In genomic region chr21:33268392-33268735, GRCh38 we compare ENCODE assay signal across 11 cellular contexts. TPM values are rescaled to one million over a fixed set of nuclear protein-coding genes. Genes with fewer than 3 reads are reported as not detected.
DNase-seq lines count a peak whose midpoint lies in the region; ATAC-seq, FAIRE-seq and TF ChIP-seq lines count a peak whose summit lies in the region.
"Had no signal": no experiment of that assay in that cellular context is flagged by ENCODE, and none has a peak within 500 bp of the region (broad histone marks: within the 10 kb centered on the region; RNA-seq: fewer than 3 reads in every experiment).

No MANE protein-coding gene starts in this region.

- 0 out of 2 replicates have a peak, but pooled peaks have one; percentile 3 for TF ChIP-seq POLR2A in GM12892 (IDR thresholded peaks at IDR 0.05; ENCODE audit: low read depth, low read length)

- H3K27ac ChIP-seq in MM.1S (ENCODE audit: low read length) = peak overlapping the region; percentile 56
- H3K27ac ChIP-seq in left ventricle myocardium inferior (replicated peaks) = no peak overlapping the region
- no peak overlapping the region for H3K27ac ChIP-seq in GM23338 (ENCODE audit: low read depth)
- H3K27ac ChIP-seq: brain microvascular endothelial cell, SJSA1 had no signal

- H3K27ac Mint-ChIP-seq in naive B cell (peak overlapping the region; percentile 9 to 100 (median 96)), GM23338 (no peak overlapping the region)

- no peak for FAIRE-seq in GM12892 (lab: Jason Lieb, UNC)
- FAIRE-seq: K562 had no signal

- H3K36me3 Mint-ChIP-seq in naive B cell = peaks cover 0 to 8% of the 10 kb centered on the region in 2 donors
- H3K36me3 Mint-ChIP-seq in GM23338 (ENCODE audit: low read depth) = no peaks in the 10 kb centered on the region; the same call in 2 of the 3 replicates

- TF ChIP-seq CTCF in MM.1S (IDR thresholded peaks at IDR 0.05; ENCODE audit: low read length) (no peak), left ventricle myocardium inferior (IDR thresholded peaks at IDR 0.05; ENCODE audit: borderline replicate concordance) (no peak), GM23338 (conservative IDR thresholded peaks at IDR 0.05; ENCODE audit: low read depth in 2 of 2) (no peak)

- H3K27me3 Mint-ChIP-seq in naive B cell (no peaks in the 10 kb centered on the region), GM23338 (ENCODE audit: insufficient read depth, low read depth, poor library complexity) (peaks cover 19% of the 10 kb centered on the region)

- no peaks in the 10 kb centered on the region for H3K36me3 ChIP-seq in MM.1S (replicated peaks; ENCODE audit: insufficient read depth, low read length)
- H3K36me3 ChIP-seq in left ventricle myocardium inferior = peaks cover 26% of the 10 kb centered on the region
- H3K36me3 ChIP-seq in GM23338 (ENCODE audit: insufficient read depth) = no peaks in the 10 kb centered on the region

- H3K4me1 ChIP-seq in MM.1S (ENCODE audit: low read length) = peaks cover 35% of the 10 kb centered on the region
- peaks cover 31% of the 10 kb centered on the region for H3K4me1 ChIP-seq in left ventricle myocardium inferior
- peaks cover 24% of the 10 kb centered on the region for H3K4me1 ChIP-seq in GM23338 (ENCODE audit: insufficient read depth)

- H3K9ac ChIP-seq in MM.1S (ENCODE audit: low read length) = no peak overlapping the region; the same call in 1 of the 2 replicates

- H4K20me1 ChIP-seq in MM.1S (ENCODE audit: insufficient read depth, low read length) = no peaks in the 10 kb centered on the region
- no peaks in the 10 kb centered on the region; the same call in 1 of the 2 replicates for H4K20me1 ChIP-seq in GM23338 (replicated peaks; ENCODE audit: insufficient read depth)

- H3K4me3 ChIP-seq in MM.1S (ENCODE audit: low read length) (peak overlapping the region; percentile 8; the same call in 1 of the 2 replicates), left ventricle myocardium inferior (no peak overlapping the region), GM23338 (no peak overlapping the region)
- H3K4me3 ChIP-seq: K562, SJSA1 had no signal

- H3K27me3 ChIP-seq in MM.1S (replicated peaks; ENCODE audit: insufficient read depth, low read length) (no peaks in the 10 kb centered on the region), left ventricle myocardium inferior (ENCODE audit: low read depth) (no peaks in the 10 kb centered on the region), GM23338 (ENCODE audit: insufficient read depth) (no peaks in the 10 kb centered on the region)
- H3K27me3 ChIP-seq: brain microvascular endothelial cell, SJSA1 had no signal

- H2AFZ ChIP-seq in MM.1S (ENCODE audit: low read length) = no peak overlapping the region
- no peak overlapping the region for H2AFZ ChIP-seq in GM23338

- H3K79me2 ChIP-seq in MM.1S (ENCODE audit: low read length) (peaks cover 36% of the 10 kb centered on the region), GM23338 (replicated peaks; ENCODE audit: insufficient read depth) (no peaks in the 10 kb centered on the region)

- intact Hi-C loops in left ventricle myocardium inferior (cut with micrococcal nuclease) = no loop called here

- H3K4me2 ChIP-seq in MM.1S (ENCODE audit: low read depth, low read length) = peak overlapping the region; percentile 85
- H3K4me2 ChIP-seq in GM23338 = no peak overlapping the region

- H3K4me3 Mint-ChIP-seq in naive B cell (peak overlapping the region; percentile 78 to 99 (median 96)), GM23338 (no peak overlapping the region)

- H3K4me1 Mint-ChIP-seq in naive B cell (peaks cover 48 to 56% (median 50%) of the 10 kb centered on the region in 3 donors), GM23338 (peaks cover 24% of the 10 kb centered on the region)

- ATAC-seq in GM21619 (IDR thresholded peaks at IDR 0.05; ENCODE audit: unreplicated experiment) = peak; percentile 10
- ATAC-seq in naive B cell (ENCODE audit: low read depth in 2 of 2) = no peak
- ATAC-seq in GM23338 = no peak
- ATAC-seq: K562 had no signal

- no peak for DNase-seq in GM12892 (ENCODE audit: insufficient read length)
- no peak for DNase-seq in MM.1S
- no peak for DNase-seq in naive B cell
- no peak for DNase-seq in superior temporal gyrus (ENCODE audit: extremely low spot score)
- no peak for DNase-seq in left ventricle myocardium inferior
- no peak for DNase-seq in midbrain (lab: John Stamatoyannopoulos, UW)
- DNase-seq in GM23338 (ENCODE audit: low spot score) = no peak
- DNase-seq: brain microvascular endothelial cell had no signal

- H3K9me2 ChIP-seq in MM.1S (replicated peaks; ENCODE audit: insufficient read depth, low read length) = no peaks in the 10 kb centered on the region
- H3K9me2 ChIP-seq in GM23338 (ENCODE audit: insufficient read depth) = no peaks in the 10 kb centered on the region

- no peaks in the 10 kb centered on the region for H3K9me3 ChIP-seq in MM.1S (replicated peaks; ENCODE audit: insufficient read depth, low read length)
- no peaks in the 10 kb centered on the region for H3K9me3 ChIP-seq in left ventricle myocardium inferior (replicated peaks)
- H3K9me3 ChIP-seq: SJSA1 had no signal

- H3K9me3 Mint-ChIP-seq in naive B cell = no peaks in the 10 kb centered on the region
- no peaks in the 10 kb centered on the region for H3K9me3 Mint-ChIP-seq in GM23338

- peaks cover 43% of the 10 kb centered on the region for H3F3A ChIP-seq in MM.1S (ENCODE audit: insufficient read depth, low read length)
- 0 out of 2 replicates have a peak, but pooled peaks cover 9% of the 10 kb centered on the region for H3F3A ChIP-seq in GM23338 (replicated peaks; ENCODE audit: low read depth)

TF ChIP-seq in GM23338, 12 proteins besides CTCF, POLR2A, EP300 and RAD21:
- TF ChIP-seq CREB1 (CRISPR knock-in tag; IDR thresholded peaks at IDR 0.05; ENCODE audit: low read depth) = no peak
- TF ChIP-seq POLR2AphosphoS5 (IDR thresholded peaks at IDR 0.05; ENCODE audit: low read depth) = no peak
- TF ChIP-seq REST (IDR thresholded peaks at IDR 0.05; ENCODE audit: unreplicated experiment) = no peak
- TF ChIP-seq ZNF331 (CRISPR knock-in tag; IDR thresholded peaks at IDR 0.05; ENCODE audit: low read depth) = no peak
- no peak for TF ChIP-seq ZNF114 (CRISPR knock-in tag; IDR thresholded peaks at IDR 0.05)
- TF ChIP-seq EZH2phosphoT487 (IDR thresholded peaks at IDR 0.05; ENCODE audit: unreplicated experiment) = no peak

RNA-seq across cellular contexts. Expression of gene IL10RB, which starts 2.2 kb away (rescaled TPM):
- 31.1 TPM for polyA plus RNA-seq in GM12892 (2012; ENCODE audit: missing spikeins)
- 10 to 100 TPM; 56.9 to 83.1 (median 71.0) TPM for polyA plus RNA-seq in naive B cell (ENCODE audit: low read depth in 6 of 6)
- 6.8 TPM for total RNA-seq in left ventricle myocardium inferior
- total RNA-seq in GM23338 (2014; rRNA removed; shearing (Covaris generic)) = 2.1 and 2.5 TPM in 2 replicates
- polyA plus RNA-seq in GM23338 (2016; fragmentation: Nextera tagmentation; extraction: Ambion mirVana) = 2.2 and 2.4 TPM in 2 replicates

RNA-seq across cellular contexts. Expression of gene IFNAR2, which starts 38.6 kb away (rescaled TPM):
- polyA plus RNA-seq in GM12892 (2012; ENCODE audit: missing spikeins) = 50.3 TPM
- 10 to 100 TPM; 41.4 to 61.7 (median 50.8) TPM for polyA plus RNA-seq in naive B cell (ENCODE audit: low read depth in 6 of 6)
- total RNA-seq in left ventricle myocardium inferior = 9.0 TPM
- 11.1 and 18.2 TPM in 2 replicates for total RNA-seq in GM23338 (2014; rRNA removed; shearing (Covaris generic))
- 14.5 and 16.8 TPM in 2 replicates for polyA plus RNA-seq in GM23338 (2016; fragmentation: Nextera tagmentation; extraction: Ambion mirVana)

RNA-seq across cellular contexts. Expression of gene IFNAR1, which starts 56.4 kb away (rescaled TPM):
- 11.6 TPM for polyA plus RNA-seq in GM12892 (2012; ENCODE audit: missing spikeins)
- 100 to 1,000 TPM in 5 of 6 donors, 10 to 100 TPM in 1; 99.7 to 142 (median 126) TPM for polyA plus RNA-seq in naive B cell (ENCODE audit: low read depth in 6 of 6)
- total RNA-seq in left ventricle myocardium inferior = 24.4 TPM
- total RNA-seq in GM23338 (2014; rRNA removed; shearing (Covaris generic)) = 3.9 and 14.0 TPM in 2 replicates
- polyA plus RNA-seq in GM23338 (2016; fragmentation: Nextera tagmentation; extraction: Ambion mirVana) = 14.5 and 18.7 TPM in 2 replicates
